In genomic region chr2:33275689-33276444, GRCh38 we compare ENCODE assay signal across 8 cellular contexts.
DNase-seq lines count a peak whose midpoint lies in the region; ATAC-seq and TF ChIP-seq lines count a peak whose summit lies in the region.

No MANE protein-coding gene starts in this region.

- ATAC-seq in HG02981 (IDR thresholded peaks at IDR 0.05; ENCODE audit: unreplicated experiment), result no peak
- no peak for ATAC-seq in GM19452 (IDR thresholded peaks at IDR 0.05; ENCODE audit: unreplicated experiment)

- no peaks in the 10 kb centered on the region for H3K36me3 ChIP-seq in effector memory CD4-positive, alpha-beta T cell (ENCODE audit: control insufficient read depth, insufficient read depth, low read length)

- DNase-seq in ELF-1 (ENCODE audit: low read depth, low spot score) (peak; percentile 11), SHP77 treated with DMSO at 0.1 percent for 48 hours (lab: John Stamatoyannopoulos, UW) (peak; percentile 54), retinal pigment epithelial cell (ENCODE audit: low read depth) (peak; percentile 92), glutamatergic neuron (no peak), NCI-H510A treated with DMSO at 0.1 percent for 48 hours (lab: John Stamatoyannopoulos, UW) (no peak)
- peak; percentile 23 to 45 (median 35) for DNase-seq in effector memory CD4-positive, alpha-beta T cell

- no peaks in the 10 kb centered on the region for H3K9me3 ChIP-seq in effector memory CD4-positive, alpha-beta T cell (ENCODE audit: control insufficient read depth, low read length)

- H3K27me3 Mint-ChIP-seq in glutamatergic neuron (ENCODE audit: unreplicated experiment), result no peaks in the 10 kb centered on the region

- no peaks in the 10 kb centered on the region for H3K27me3 ChIP-seq in effector memory CD4-positive, alpha-beta T cell (replicated peaks; ENCODE audit: control insufficient read depth, insufficient read depth, low read length, poor library complexity, severe bottlenecking)

- H3K27ac ChIP-seq in effector memory CD4-positive, alpha-beta T cell (ENCODE audit: insufficient read depth, low read length, poor library complexity, severe bottlenecking), result no peak overlapping the region

- no peak overlapping the region for H3K4me3 Mint-ChIP-seq in glutamatergic neuron (ENCODE audit: unreplicated experiment)

- H3K4me1 ChIP-seq in effector memory CD4-positive, alpha-beta T cell (ENCODE audit: control insufficient read depth, insufficient read depth, low read length, poor library complexity, severe bottlenecking), result no peaks in the 10 kb centered on the region

- H3K4me1 Mint-ChIP-seq in glutamatergic neuron (ENCODE audit: low read depth, unreplicated experiment), result no peaks in the 10 kb centered on the region

- H3K9me3 Mint-ChIP-seq in glutamatergic neuron (ENCODE audit: unreplicated experiment), result peaks cover 2% of the 10 kb centered on the region

- H3K27ac Mint-ChIP-seq in glutamatergic neuron (ENCODE audit: unreplicated experiment), result no peak overlapping the region

- H3K4me3 ChIP-seq in effector memory CD4-positive, alpha-beta T cell (ENCODE audit: insufficient read depth, low read depth, low read length, poor library complexity, severe bottlenecking), result no peak overlapping the region
- no peak overlapping the region for H3K4me3 ChIP-seq in retinal pigment epithelial cell (ENCODE audit: low read length)

- no peak for TF ChIP-seq CTCF in retinal pigment epithelial cell (conservative IDR thresholded peaks at IDR 0.05; ENCODE audit: low read depth, low read length)
- no peak for TF ChIP-seq CTCF in glutamatergic neuron (IDR thresholded peaks at IDR 0.05; ENCODE audit: partially characterized antibody, unreplicated experiment)

- H3K36me3 Mint-ChIP-seq in glutamatergic neuron (ENCODE audit: unreplicated experiment), result no peaks in the 10 kb centered on the region

Comparison
In these comparisons a context has a peak if more than half of its experiments do, and no peak if none do; other contexts are left out.
1. DNase-seq: peak in ELF-1 (single experiment), SHP77 treated with DMSO at 0.1 percent for 48 hours (single experiment), effector memory CD4-positive, alpha-beta T cell (3 of 3) and retinal pigment epithelial cell (single experiment); none in glutamatergic neuron (single experiment) and NCI-H510A treated with DMSO at 0.1 percent for 48 hours (single experiment).